29 cellular contexts compared by ENCODE assay signal in the genomic region with DNA sequence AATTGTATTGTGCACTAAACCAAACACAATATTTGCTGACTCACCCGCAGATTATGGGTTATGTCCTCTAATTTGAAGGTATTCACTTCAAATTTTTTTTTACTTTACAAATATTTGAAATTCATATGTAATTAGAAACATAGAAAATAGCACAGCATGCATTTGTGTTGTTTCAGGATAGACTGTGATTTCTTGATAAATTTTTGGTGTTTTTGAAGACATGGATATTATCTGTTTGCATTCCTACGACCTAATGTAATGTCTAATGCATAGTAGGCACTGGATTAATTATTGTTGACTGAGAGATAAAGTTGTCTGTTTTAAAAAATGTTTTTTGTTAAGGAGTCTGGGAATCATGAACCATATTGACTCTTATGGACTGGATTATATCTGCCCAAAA.
"Had no signal": no experiment of that assay in that cellular context is flagged by ENCODE, and none has a peak within 500 bp of the region (broad histone marks: within the 10 kb centered on the region; RNA-seq: fewer than 3 reads in every experiment).

No MANE protein-coding gene starts in this region.

- H3K4me1 ChIP-seq: adrenal gland had no signal

- DNase-seq: activated CD4-positive, alpha-beta T cell treated with anti-CD3 and anti-CD28 coated beads, Interleukin-2, amount 10 ng/mL, durations not matched to agents 24 days and 14 days; activated CD4-positive, alpha-beta T cell treated with anti-CD3 and anti-CD28 coated beads, Interleukin-2, amount 50 U/mL, for 4 hours; activated CD8-positive, alpha-beta T cell treated with anti-CD3 and anti-CD28 coated beads for 36 hours; activated gamma-delta T cell; activated naive CD4-positive, alpha-beta T cell treated with Interleukin-2 at 50 U/mL for 16 hours; activated naive CD8-positive, alpha-beta T cell treated with anti-CD3 and anti-CD28 coated beads, Interleukin-2, amount 10 ng/mL, durations not matched to agents 7 days and 5 days; activated T-cell treated with anti-CD3 and anti-CD28 coated beads, Interleukin-2, amount 50 U/mL, for 1 hour; activated T-cell treated with anti-CD3 and anti-CD28 coated beads, Interleukin-2, amount 50 U/mL, for 72 hours; adrenal gland; anterior cingulate cortex; caudate nucleus; cerebellar nuclear complex; Karpas-422; NCI-H1105; NCI-H1417 treated with DMSO at 0.1 percent for 48 hours; NCI-H1694; NCI-H1930; NCI-H2081 treated with DMSO at 0.1 percent for 48 hours; NCI-H226; NCI-H446 treated with DMSO at 0.1 percent for 48 hours; NCI-H524; SIG-M5; T-cell; T-helper 17 cell had no signal

- H3K4me3 Mint-ChIP-seq: activated CD4-positive, alpha-beta T cell treated with anti-CD3 and anti-CD28 coated beads, Interleukin-2, amount 10 ng/mL, durations not matched to agents 24 days and 14 days; activated CD8-positive, alpha-beta T cell treated with anti-CD3 and anti-CD28 coated beads for 36 hours; activated naive CD4-positive, alpha-beta T cell treated with anti-CD3 and anti-CD28 coated beads, Interleukin-2, amount 50 U/mL, for 24 hours; activated naive CD8-positive, alpha-beta T cell treated with anti-CD3 and anti-CD28 coated beads, Interleukin-2, amount 10 ng/mL, durations not matched to agents 7 days and 5 days; activated T-cell treated with anti-CD3 and anti-CD28 coated beads, Interleukin-2, amount 50 U/mL, for 72 hours; brain; T-cell; T-helper 17 cell had no signal

- H3K27me3 Mint-ChIP-seq: activated CD4-positive, alpha-beta T cell treated with anti-CD3 and anti-CD28 coated beads, Interleukin-2, amount 10 ng/mL, durations not matched to agents 24 days and 14 days; activated CD8-positive, alpha-beta T cell treated with anti-CD3 and anti-CD28 coated beads for 36 hours; activated naive CD4-positive, alpha-beta T cell treated with anti-CD3 and anti-CD28 coated beads, Interleukin-2, amount 50 U/mL, for 24 hours; activated naive CD8-positive, alpha-beta T cell treated with anti-CD3 and anti-CD28 coated beads, Interleukin-2, amount 10 ng/mL, durations not matched to agents 7 days and 5 days; brain; T-cell; T-helper 17 cell had no signal

- H3K4me3 ChIP-seq: adrenal gland had no signal

- H3K27me3 ChIP-seq: adrenal gland had no signal

- H3K36me3 Mint-ChIP-seq: activated naive CD4-positive, alpha-beta T cell treated with anti-CD3 and anti-CD28 coated beads, Interleukin-2, amount 50 U/mL, for 24 hours; activated naive CD8-positive, alpha-beta T cell treated with anti-CD3 and anti-CD28 coated beads, Interleukin-2, amount 10 ng/mL, durations not matched to agents 7 days and 5 days; brain; T-cell had no signal

- H3K9me3 Mint-ChIP-seq: activated CD4-positive, alpha-beta T cell treated with anti-CD3 and anti-CD28 coated beads, Interleukin-2, amount 10 ng/mL, durations not matched to agents 24 days and 14 days; brain had no signal

- H3K36me3 ChIP-seq: adrenal gland had no signal

- H3K4me1 Mint-ChIP-seq: activated CD4-positive, alpha-beta T cell treated with anti-CD3 and anti-CD28 coated beads, Interleukin-2, amount 10 ng/mL, durations not matched to agents 24 days and 14 days; activated naive CD4-positive, alpha-beta T cell treated with anti-CD3 and anti-CD28 coated beads, Interleukin-2, amount 50 U/mL, for 24 hours; activated naive CD8-positive, alpha-beta T cell treated with anti-CD3 and anti-CD28 coated beads, Interleukin-2, amount 10 ng/mL, durations not matched to agents 7 days and 5 days; brain; T-cell; T-helper 17 cell had no signal

- H3K27ac ChIP-seq: adrenal gland, RWPE1 had no signal

- ATAC-seq: activated CD8-positive, alpha-beta T cell treated with anti-CD3 and anti-CD28 coated beads for 36 hours; activated T-cell treated with anti-CD3 and anti-CD28 coated beads, Interleukin-2, amount 50 U/mL, for 72 hours; Right ventricle myocardium inferior; T-cell; T-helper 17 cell had no signal

- H3K27ac Mint-ChIP-seq: activated CD4-positive, alpha-beta T cell treated with anti-CD3 and anti-CD28 coated beads, Interleukin-2, amount 10 ng/mL, durations not matched to agents 24 days and 14 days; activated CD8-positive, alpha-beta T cell treated with anti-CD3 and anti-CD28 coated beads for 36 hours; activated naive CD4-positive, alpha-beta T cell treated with anti-CD3 and anti-CD28 coated beads, Interleukin-2, amount 50 U/mL, for 24 hours; activated naive CD8-positive, alpha-beta T cell treated with anti-CD3 and anti-CD28 coated beads, Interleukin-2, amount 10 ng/mL, durations not matched to agents 7 days and 5 days; activated T-cell treated with anti-CD3 and anti-CD28 coated beads, Interleukin-2, amount 50 U/mL, for 72 hours; activated T-helper 2 cell treated with anti-CD3 and anti-CD28 coated beads, Interferon-gamma antibody, Interleukin-2, Interleukin-4, amounts not matched to agents 10 μg/mL and 5 μg/mL and 100 μg/mL, durations not matched to agents 14 hours and 24 hours and 36 hours; brain; T-cell; T-helper 17 cell had no signal

- H3K9me3 ChIP-seq: adrenal gland had no signal
